10 cellular contexts compared by ENCODE assay signal in genomic region chr12:64757778-64758177, GRCh38. TPM values are rescaled to one million over a fixed set of nuclear protein-coding genes. Genes with fewer than 3 reads are reported as not detected.
A peak's percentile ranks its signal among the peaks of the same experiment; 100 is the strongest.
DNase-seq lines count a peak whose midpoint lies in the region; ATAC-seq and TF ChIP-seq lines count a peak whose summit lies in the region.
"Had no signal": no experiment of that assay in that cellular context is flagged by ENCODE, and none has a peak within 500 bp of the region (broad histone marks: within the 10 kb centered on the region; RNA-seq: fewer than 3 reads in every experiment).

No MANE protein-coding gene starts in this region.

- H3K36me3 ChIP-seq in ovary: no peaks in the 10 kb centered on the region

- no peaks in the 10 kb centered on the region for H3K27me3 ChIP-seq in ovary
- H3K27me3 ChIP-seq: body of pancreas had no signal

- no peak overlapping the region for H3K27ac ChIP-seq in ovary

- H3K9me3 ChIP-seq in ovary: no peaks in the 10 kb centered on the region
- H3K9me3 ChIP-seq: body of pancreas had no signal

- H3K4me3 Mint-ChIP-seq in dendritic cell treated with granulocyte-macrophage colony-stimulating factor and Interleukin-4, amounts not matched to agents 40 ng/mL and 50 ng/mL, for 4 days: peak overlapping the region; percentile 96

- intact Hi-C loops in dendritic cell treated with granulocyte-macrophage colony-stimulating factor and Interleukin-4, amounts not matched to agents 40 ng/mL and 50 ng/mL, for 4 days (cut with micrococcal nuclease): loop anchor here (2.0 to 10.0 kb wide), 4 partner anchors 17 to 303 kb away; partner anchors contain the start of genes RASSF3 and TBK1
- intact Hi-C loops in ovary (cut with DNase I): no loop called here

- TF ChIP-seq CTCF in GM12864 (IDR thresholded peaks at IDR 0.05; ENCODE audit: low read depth, low read length, missing control alignments): no peak
- no peak for TF ChIP-seq CTCF in ovary (IDR thresholded peaks at IDR 0.05)

- ATAC-seq in GM18867 (IDR thresholded peaks at IDR 0.05; ENCODE audit: unreplicated experiment) (no peak), HG02678 (IDR thresholded peaks at IDR 0.05; ENCODE audit: unreplicated experiment) (no peak)
- ATAC-seq: body of pancreas had no signal

- H3K27me3 Mint-ChIP-seq in dendritic cell treated with granulocyte-macrophage colony-stimulating factor and Interleukin-4, amounts not matched to agents 40 ng/mL and 50 ng/mL, for 4 days: no peaks in the 10 kb centered on the region

- H3K9me3 Mint-ChIP-seq in dendritic cell treated with granulocyte-macrophage colony-stimulating factor and Interleukin-4, amounts not matched to agents 40 ng/mL and 50 ng/mL, for 4 days: no peaks in the 10 kb centered on the region

- no peak for TF ChIP-seq EP300 in ovary (IDR thresholded peaks at IDR 0.05)

- peaks cover 67% of the 10 kb centered on the region for H3K4me1 Mint-ChIP-seq in dendritic cell treated with granulocyte-macrophage colony-stimulating factor and Interleukin-4, amounts not matched to agents 40 ng/mL and 50 ng/mL, for 4 days (ENCODE audit: low read depth)

- peaks cover 4% of the 10 kb centered on the region for H3K4me1 ChIP-seq in ovary (ENCODE audit: insufficient read depth)

- no peak for TF ChIP-seq POLR2A in ovary (IDR thresholded peaks at IDR 0.05)

- H3K36me3 Mint-ChIP-seq in dendritic cell treated with granulocyte-macrophage colony-stimulating factor and Interleukin-4, amounts not matched to agents 40 ng/mL and 50 ng/mL, for 4 days (ENCODE audit: low read depth): peaks cover 59% of the 10 kb centered on the region

- WGBS in ovary, 3 donors: 43 to 51% (median 46%) methylated on average over 3 of the region's 3 CpGs

- H3K4me3 ChIP-seq in GM12864 (ENCODE audit: low read depth, low read length) (peak overlapping the region; percentile 7; the same call in 1 of the 2 replicates), ovary (peak overlapping the region; percentile 100)

- DNase-seq in GM12864 (ENCODE audit: low read depth) (no peak), NOMO-1 treated with DMSO at 0.1 percent for 48 hours (lab: John Stamatoyannopoulos, UW; ENCODE audit: unreplicated experiment) (peak; percentile 62), ovary (no peak), DMS53 (lab: John Stamatoyannopoulos, UW) (no peak), DMS53 treated with DMSO at 0.1 percent for 48 hours (lab: John Stamatoyannopoulos, UW; ENCODE audit: unreplicated experiment) (no peak)
- DNase-seq: SW 1271 had no signal

- H3K27ac Mint-ChIP-seq in dendritic cell treated with granulocyte-macrophage colony-stimulating factor and Interleukin-4, amounts not matched to agents 40 ng/mL and 50 ng/mL, for 4 days: peak overlapping the region; percentile 88

RNA-seq across cellular contexts. Expression of gene GNS, which starts 1.4 kb away (rescaled TPM):
- total RNA-seq in ovary: 100 to 1,000 TPM in 5 of 7 donors, 10 to 100 TPM in 2; 81.2 to 165 (median 101) TPM
- polyA plus RNA-seq in ovary: 100 to 1,000 TPM in 1 of 2 donors, 10 to 100 TPM in 1; 63.9 to 278 TPM
